8 cellular contexts compared by ENCODE assay signal in genomic region chr14:99982449-99983250, GRCh38.
DNase-seq lines count a peak whose midpoint lies in the region; ATAC-seq, FAIRE-seq and TF ChIP-seq lines count a peak whose summit lies in the region.

No MANE protein-coding gene starts in this region.

- intact Hi-C loops in lower lobe of right lung (cut with DNase I), result no loop called here

- ATAC-seq in HG03139 (IDR thresholded peaks at IDR 0.05; ENCODE audit: unreplicated experiment), result peak; percentile 75
- ATAC-seq in lower lobe of right lung, result peak; percentile 93

- peak; percentile 41 for DNase-seq in GM12892 (ENCODE audit: insufficient read length)
- DNase-seq in NCI-H446 (lab: John Stamatoyannopoulos, UW), result peak; percentile 61 to 77
- DNase-seq in activated CD4-positive, alpha-beta T cell treated with anti-CD3 and anti-CD28 coated beads for 4 hours, result peak; percentile 60 to 67
- peak; percentile 62 for DNase-seq in dedifferentiated amniotic fluid mesenchymal stem cell (ENCODE audit: extremely low spot score)
- DNase-seq in lower lobe of right lung, result no peak
- peak; percentile 25 to 48 for DNase-seq in stimulated activated CD8-positive, alpha-beta memory T cell treated with anti-CD3 and anti-CD28 coated beads, Interleukin-4, amount 100 ng/mL, for 1 hour (ENCODE audit: low read depth in 2 of 2, low spot score in 1 of 2)

- peak; percentile 85 for FAIRE-seq in GM12892 (lab: Jason Lieb, UNC)

- H3K27ac ChIP-seq in 22Rv1 (no peak overlapping the region), lower lobe of right lung (no peak overlapping the region)

- TF ChIP-seq POLR2A in GM12892 (IDR thresholded peaks at IDR 0.05; ENCODE audit: low read depth, low read length), result no peak

- no peaks in the 10 kb centered on the region for H3K36me3 ChIP-seq in lower lobe of right lung

- no peak overlapping the region for H3K4me3 ChIP-seq in lower lobe of right lung

- no peaks in the 10 kb centered on the region for H3K27me3 ChIP-seq in lower lobe of right lung (ENCODE audit: low read depth)

- TF ChIP-seq CTCF in 22Rv1 (IDR thresholded peaks at IDR 0.05) (peak; percentile 93), lower lobe of right lung (IDR thresholded peaks at IDR 0.05) (peak; percentile 83)

- peaks cover 20% of the 10 kb centered on the region for H3K4me1 ChIP-seq in lower lobe of right lung

- no peaks in the 10 kb centered on the region for H3K9me3 ChIP-seq in lower lobe of right lung
